Comparison of ENCODE assay signal across 34 cellular contexts in the genomic region with DNA sequence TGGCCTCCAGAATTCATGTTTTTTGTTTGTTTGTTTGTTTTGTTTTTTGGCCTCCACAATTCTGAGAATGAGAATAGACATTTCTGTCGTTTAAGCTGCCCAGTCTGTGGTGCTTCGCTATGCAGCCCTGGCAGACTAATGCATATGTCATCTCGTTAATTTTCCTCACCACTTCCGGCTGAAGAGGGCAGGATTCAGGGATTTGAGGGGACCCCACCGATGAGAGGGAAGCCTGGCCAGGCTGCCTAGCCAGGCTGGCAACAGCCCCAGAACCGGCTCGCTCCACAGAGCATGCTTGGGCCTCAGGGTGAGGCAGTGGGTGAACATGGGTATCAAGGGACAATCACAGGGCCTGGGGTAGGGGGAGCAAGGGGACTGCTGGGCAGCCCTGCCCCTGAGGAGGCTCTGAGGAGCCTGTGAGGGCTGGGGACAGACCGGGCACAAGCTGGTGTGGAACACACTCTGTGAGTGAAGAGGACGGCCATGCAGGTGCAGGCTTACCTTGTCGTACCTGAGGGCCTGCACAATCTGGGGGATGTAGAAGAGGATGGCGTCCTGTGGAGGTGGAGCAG. TPM values are rescaled to one million over a fixed set of nuclear protein-coding genes. Genes with fewer than 3 reads are reported as not detected.
DNase-seq lines count a peak whose midpoint lies in the region; ATAC-seq, FAIRE-seq and TF ChIP-seq lines count a peak whose summit lies in the region.
"Had no signal": no experiment of that assay in that cellular context is flagged by ENCODE, and none has a peak within 500 bp of the region (broad histone marks: within the 10 kb centered on the region; RNA-seq: fewer than 3 reads in every experiment).

No MANE protein-coding gene starts in this region.

- H3K27ac Mint-ChIP-seq in activated CD8-positive, alpha-beta T cell treated with anti-CD3 and anti-CD28 coated beads, Interleukin-2, amount 10 ng/mL, durations not matched to agents 7 days and 5 days, result no peak overlapping the region
- no peak overlapping the region for H3K27ac Mint-ChIP-seq in activated CD8-positive, alpha-beta T cell treated with anti-CD3 and anti-CD28 coated beads for 36 hours
- H3K27ac Mint-ChIP-seq in T-helper 17 cell, result peak overlapping the region; percentile 21
- peak overlapping the region in 1 of 2 donors; percentile 13 for H3K27ac Mint-ChIP-seq in stimulated activated naive CD8-positive, alpha-beta T cell treated with anti-CD3 and anti-CD28 coated beads, Interleukin-15, amount 100 ng/mL, for 72 hours
- H3K27ac Mint-ChIP-seq: activated CD4-positive, alpha-beta memory T cell treated with anti-CD3 and anti-CD28 coated beads, Interleukin-2, amount 10 ng/mL, durations not matched to agents 7 days and 5 days had no signal

- H3K27me3 Mint-ChIP-seq in activated CD8-positive, alpha-beta T cell treated with anti-CD3 and anti-CD28 coated beads, Interleukin-2, amount 10 ng/mL, durations not matched to agents 7 days and 5 days (ENCODE audit: low read depth), result no peaks in the 10 kb centered on the region
- H3K27me3 Mint-ChIP-seq in activated CD8-positive, alpha-beta T cell treated with anti-CD3 and anti-CD28 coated beads for 36 hours, result no peaks in the 10 kb centered on the region
- no peaks in the 10 kb centered on the region for H3K27me3 Mint-ChIP-seq in T-helper 17 cell
- H3K27me3 Mint-ChIP-seq in stimulated activated naive CD8-positive, alpha-beta T cell treated with anti-CD3 and anti-CD28 coated beads, Interleukin-15, amount 100 ng/mL, for 72 hours, result no peaks in the 10 kb centered on the region
- H3K27me3 Mint-ChIP-seq: activated CD4-positive, alpha-beta memory T cell treated with anti-CD3 and anti-CD28 coated beads, Interleukin-2, amount 10 ng/mL, durations not matched to agents 7 days and 5 days; activated T-helper 17 cell treated with anti-CD3 and anti-CD28 coated beads, Interleukin-2, amount 50 U/mL, for 72 hours had no signal

- TF ChIP-seq CTCF in activated CD8-positive, alpha-beta T cell treated with anti-CD3 and anti-CD28 coated beads for 36 hours (IDR thresholded peaks at IDR 0.05), result no peak
- TF ChIP-seq CTCF in kidney (IDR thresholded peaks at IDR 0.05; ENCODE audit: borderline replicate concordance, extremely low read depth, insufficient read depth) (no peak), uterus (IDR thresholded peaks at IDR 0.05) (no peak)

- CTCF ChIA-PET in activated CD8-positive, alpha-beta T cell treated with anti-CD3 and anti-CD28 coated beads, Interleukin-2, amount 10 ng/mL, durations not matched to agents 7 days and 5 days (lab: Charles Lee), result interaction anchor here (1.5 kb wide), 1 partner anchor 16 kb away, joined by 5 read pairs; no protein-coding TSS in a partner anchor
- CTCF ChIA-PET in activated CD8-positive, alpha-beta T cell treated with anti-CD3 and anti-CD28 coated beads for 36 hours (lab: Charles Lee), result no interaction called here

- intact Hi-C loops in activated CD8-positive, alpha-beta T cell treated with anti-CD3 and anti-CD28 coated beads for 36 hours (cut with micrococcal nuclease), result no loop called here
- intact Hi-C loops in kidney (cut with DNase I), result no loop called here
- intact Hi-C loops in uterus (cut with DNase I; ENCODE audit: low total_unique reads), result no loop called here

- ATAC-seq in activated CD8-positive, alpha-beta T cell treated with anti-CD3 and anti-CD28 coated beads, Interleukin-2, amount 10 ng/mL, durations not matched to agents 7 days and 5 days, result peak; percentile 19
- ATAC-seq in activated CD8-positive, alpha-beta T cell treated with anti-CD3 and anti-CD28 coated beads for 36 hours, result no peak
- ATAC-seq in T-helper 17 cell, result no peak
- no peak for ATAC-seq in stimulated activated naive CD8-positive, alpha-beta T cell treated with anti-CD3 and anti-CD28 coated beads, Interleukin-15, amount 100 ng/mL, for 72 hours
- ATAC-seq: activated T-helper 17 cell treated with anti-CD3 and anti-CD28 coated beads, Interleukin-2, amount 50 U/mL, for 72 hours had no signal

- no peak for FAIRE-seq in kidney (lab: Jason Lieb, UNC)
- FAIRE-seq: bronchial epithelial cell, colon, GM19239, H1, islet of Langerhans had no signal

- TF ChIP-seq POLR2A in uterus (IDR thresholded peaks at IDR 0.05), result no peak

- H3K9me3 Mint-ChIP-seq in activated CD8-positive, alpha-beta T cell treated with anti-CD3 and anti-CD28 coated beads, Interleukin-2, amount 10 ng/mL, durations not matched to agents 7 days and 5 days (ENCODE audit: insufficient read depth), result no peaks in the 10 kb centered on the region
- H3K9me3 Mint-ChIP-seq in activated CD8-positive, alpha-beta T cell treated with anti-CD3 and anti-CD28 coated beads for 36 hours, result no peaks in the 10 kb centered on the region
- no peaks in the 10 kb centered on the region for H3K9me3 Mint-ChIP-seq in stimulated activated naive CD8-positive, alpha-beta T cell treated with anti-CD3 and anti-CD28 coated beads, Interleukin-15, amount 100 ng/mL, for 72 hours
- H3K9me3 Mint-ChIP-seq: activated CD4-positive, alpha-beta memory T cell treated with anti-CD3 and anti-CD28 coated beads, Interleukin-2, amount 10 ng/mL, durations not matched to agents 7 days and 5 days; activated T-helper 17 cell treated with anti-CD3 and anti-CD28 coated beads, Interleukin-2, amount 50 U/mL, for 72 hours had no signal

- peaks cover 21% of the 10 kb centered on the region for H3K36me3 Mint-ChIP-seq in activated CD8-positive, alpha-beta T cell treated with anti-CD3 and anti-CD28 coated beads, Interleukin-2, amount 10 ng/mL, durations not matched to agents 7 days and 5 days (ENCODE audit: low read depth)
- H3K36me3 Mint-ChIP-seq in activated CD8-positive, alpha-beta T cell treated with anti-CD3 and anti-CD28 coated beads for 36 hours (ENCODE audit: low read depth), result peaks cover 11% of the 10 kb centered on the region
- peaks cover 3% of the 10 kb centered on the region for H3K36me3 Mint-ChIP-seq in T-helper 17 cell (ENCODE audit: low read depth)

- no peak overlapping the region for H3K4me3 ChIP-seq in kidney (ENCODE audit: low read length in 2 of 2)
- H3K4me3 ChIP-seq in uterus, result no peak overlapping the region
- H3K4me3 ChIP-seq: left ventricle myocardium inferior, sigmoid colon, tibial nerve had no signal

- H3K4me1 Mint-ChIP-seq in activated CD8-positive, alpha-beta T cell treated with anti-CD3 and anti-CD28 coated beads, Interleukin-2, amount 10 ng/mL, durations not matched to agents 7 days and 5 days (ENCODE audit: low read depth), result no peaks in the 10 kb centered on the region
- H3K4me1 Mint-ChIP-seq in activated CD8-positive, alpha-beta T cell treated with anti-CD3 and anti-CD28 coated beads for 36 hours (ENCODE audit: low read depth), result no peaks in the 10 kb centered on the region
- H3K4me1 Mint-ChIP-seq in T-helper 17 cell, result peaks cover 5% of the 10 kb centered on the region
- no peaks in the 10 kb centered on the region for H3K4me1 Mint-ChIP-seq in stimulated activated naive CD8-positive, alpha-beta T cell treated with anti-CD3 and anti-CD28 coated beads, Interleukin-15, amount 100 ng/mL, for 72 hours
- H3K4me1 Mint-ChIP-seq: activated CD4-positive, alpha-beta memory T cell treated with anti-CD3 and anti-CD28 coated beads, Interleukin-2, amount 10 ng/mL, durations not matched to agents 7 days and 5 days; activated T-helper 17 cell treated with anti-CD3 and anti-CD28 coated beads, Interleukin-2, amount 50 U/mL, for 72 hours had no signal

- no peak for DNase-seq in activated CD8-positive, alpha-beta T cell treated with anti-CD3 and anti-CD28 coated beads, Interleukin-2, amount 10 ng/mL, durations not matched to agents 7 days and 5 days
- no peak for DNase-seq in activated CD8-positive, alpha-beta T cell treated with anti-CD3 and anti-CD28 coated beads for 36 hours
- no peak for DNase-seq in T-helper 17 cell
- DNase-seq in kidney, result peak; percentile 49
- no peak for DNase-seq in stimulated activated naive CD8-positive, alpha-beta T cell treated with anti-CD3 and anti-CD28 coated beads, Interleukin-15, amount 100 ng/mL, for 72 hours
- DNase-seq in activated CD8-positive, alpha-beta memory T cell treated with anti-CD3 and anti-CD28 coated beads, Interleukin-2, amount 50 U/mL, for 4 hours, result no peak
- DNase-seq in mesenteric fat pad (ENCODE audit: low spot score), result no peak
- no peak for DNase-seq in uterus
- DNase-seq: activated CD4-positive, alpha-beta memory T cell treated with anti-CD3 and anti-CD28 coated beads, Interleukin-2, amount 10 ng/mL, durations not matched to agents 7 days and 5 days; activated CD4-positive, alpha-beta T cell treated with anti-CD3 and anti-CD28 coated beads for 1 hour; activated naive CD4-positive, alpha-beta T cell treated with anti-CD3 and anti-CD28 coated beads, Interleukin-2, amount 50 U/mL, for 16 hours; amygdala; effector CD8-positive, alpha-beta T cell; left ventricle myocardium inferior; mesendoderm; MV-4-11; NCI-H1436 treated with DMSO at 0.1 percent for 48 hours; NCI-H2081 treated with DMSO at 0.1 percent for 48 hours; NCI-H226; NCI-H526 treated with DMSO at 0.1 percent for 48 hours; SHP77 treated with DMSO at 0.1 percent for 48 hours; sigmoid colon; stimulated activated CD4-positive, alpha-beta T cell treated with anti-CD3 and anti-CD28 coated beads, Interleukin-4, amount 100 ng/mL, for 24 hours had no signal

- POLR2A ChIA-PET in activated CD8-positive, alpha-beta T cell treated with anti-CD3 and anti-CD28 coated beads, Interleukin-2, amount 10 ng/mL, durations not matched to agents 7 days and 5 days (lab: Charles Lee), result no interaction called here
- POLR2A ChIA-PET in activated CD8-positive, alpha-beta T cell treated with anti-CD3 and anti-CD28 coated beads for 36 hours (lab: Charles Lee), result no interaction called here

- H3K9ac ChIP-seq in kidney (ENCODE audit: low read length in 2 of 2), result no peak overlapping the region

- no peaks in the 10 kb centered on the region for H3K9me3 ChIP-seq in T-helper 17 cell (ENCODE audit: control insufficient read depth, low read length, poor library complexity, severe bottlenecking)
- H3K9me3 ChIP-seq in kidney (ENCODE audit: control insufficient read depth in 1 of 2, low read length in 2 of 2), result no peaks in the 10 kb centered on the region
- no peaks in the 10 kb centered on the region for H3K9me3 ChIP-seq in uterus
- H3K9me3 ChIP-seq: left ventricle myocardium inferior, sigmoid colon, tibial nerve had no signal

- H3K36me3 ChIP-seq in kidney (ENCODE audit: control insufficient read depth in 1 of 2, insufficient read depth in 2 of 2, low read length in 2 of 2) (peaks cover 20 to 36% of the 10 kb centered on the region in 2 donors), uterus (no peaks in the 10 kb centered on the region)

- H3K4me3 Mint-ChIP-seq in activated CD8-positive, alpha-beta T cell treated with anti-CD3 and anti-CD28 coated beads, Interleukin-2, amount 10 ng/mL, durations not matched to agents 7 days and 5 days, result no peak overlapping the region
- no peak overlapping the region for H3K4me3 Mint-ChIP-seq in activated CD8-positive, alpha-beta T cell treated with anti-CD3 and anti-CD28 coated beads for 36 hours
- no peak overlapping the region for H3K4me3 Mint-ChIP-seq in T-helper 17 cell
- H3K4me3 Mint-ChIP-seq in stimulated activated naive CD8-positive, alpha-beta T cell treated with anti-CD3 and anti-CD28 coated beads, Interleukin-15, amount 100 ng/mL, for 72 hours, result no peak overlapping the region
- H3K4me3 Mint-ChIP-seq: activated CD4-positive, alpha-beta memory T cell treated with anti-CD3 and anti-CD28 coated beads, Interleukin-2, amount 10 ng/mL, durations not matched to agents 7 days and 5 days; activated T-helper 17 cell treated with anti-CD3 and anti-CD28 coated beads, Interleukin-2, amount 50 U/mL, for 72 hours had no signal

- H3K27me3 ChIP-seq in uterus, result no peaks in the 10 kb centered on the region
- H3K27me3 ChIP-seq: sigmoid colon, tibial nerve had no signal

- H3K4me1 ChIP-seq in kidney (ENCODE audit: control insufficient read depth in 1 of 2, insufficient read depth in 1 of 2, low read depth in 1 of 2, low read length in 2 of 2) (no peaks in the 10 kb centered on the region), uterus (no peaks in the 10 kb centered on the region)
- H3K4me1 ChIP-seq: sigmoid colon, tibial nerve had no signal

- H3K27ac ChIP-seq in kidney (ENCODE audit: low read depth in 2 of 2, low read length in 2 of 2) (no peak overlapping the region), uterus (no peak overlapping the region)
- H3K27ac ChIP-seq: 22Rv1, left ventricle myocardium inferior, sigmoid colon, tibial nerve had no signal

RNA-seq across cellular contexts. Expression of a gene that starts 47.8 kb away (rescaled TPM):
- not detected for total RNA-seq in activated CD8-positive, alpha-beta T cell treated with anti-CD3 and anti-CD28 coated beads, Interleukin-2, amount 10 ng/mL, durations not matched to agents 7 days and 5 days
- not detected for total RNA-seq in activated CD8-positive, alpha-beta T cell treated with anti-CD3 and anti-CD28 coated beads for 36 hours
- total RNA-seq in T-helper 17 cell, result not detected
- total RNA-seq in kidney, result not detected
- polyA plus RNA-seq in kidney (ENCODE audit: insufficient read depth, low read depth, low replicate concordance), result not detected
- total RNA-seq in mesenteric fat pad, result 0.35 TPM
- total RNA-seq in uterus, result 1 to 10 TPM in 2 of 4 donors, not detected in 2; 1.0 to 4.5 TPM
- total RNA-seq: activated CD4-positive, alpha-beta memory T cell treated with anti-CD3 and anti-CD28 coated beads, Interleukin-2, amount 10 ng/mL, durations not matched to agents 7 days and 5 days; bronchial epithelial cell; epithelial cell of proximal tubule; H1; myocyte; sigmoid colon; T-helper 2 cell treated with Interferon-gamma antibody and Interleukin-4, amounts not matched to agents 100 ng/mL and 5 ng/mL, for 36 hours had no signal
- polyA plus RNA-seq: H1 had no signal
